In the genomic region with DNA sequence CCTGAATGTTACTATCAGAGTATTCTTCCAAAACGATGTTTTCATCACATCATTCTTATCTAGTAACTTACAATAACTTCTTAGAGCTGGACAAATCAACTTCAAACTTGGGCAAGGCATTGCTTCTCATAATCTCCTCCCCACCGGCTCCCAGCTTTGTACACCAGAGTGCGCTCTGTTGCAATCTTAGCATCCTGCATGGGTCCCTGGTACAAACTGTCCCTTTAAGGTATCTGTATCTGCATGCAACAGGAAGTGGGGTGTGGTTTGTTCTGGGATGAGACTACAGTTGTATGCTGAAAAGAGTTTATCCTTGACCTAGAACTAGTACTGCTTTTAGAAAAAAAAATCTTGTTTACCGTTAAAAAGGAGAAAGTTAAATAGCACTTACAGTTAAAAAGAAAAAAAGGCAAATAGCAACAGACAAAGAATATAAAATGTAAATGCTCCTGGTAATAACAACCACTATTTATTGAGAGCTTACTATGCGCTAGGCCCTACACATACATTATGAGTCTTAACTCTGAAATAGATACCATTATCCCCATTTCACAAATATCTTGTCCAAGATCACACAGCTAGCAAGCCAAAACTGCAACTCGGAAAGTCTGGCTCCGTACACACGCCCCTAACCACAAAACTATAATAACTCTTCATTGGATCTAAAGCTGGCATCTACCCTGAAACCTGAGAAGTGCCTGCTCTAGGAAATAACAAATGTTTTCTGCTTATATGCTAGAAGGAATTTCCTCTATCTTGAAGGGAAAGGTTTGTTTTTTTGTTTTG, we compare ENCODE assay signal across 8 cellular contexts. TPM values are rescaled to one million over a fixed set of nuclear protein-coding genes. Genes with fewer than 3 reads are reported as not detected.
A peak's percentile ranks its signal among the peaks of the same experiment; 100 is the strongest.
DNase-seq lines count a peak whose midpoint lies in the region; ATAC-seq, FAIRE-seq and TF ChIP-seq lines count a peak whose summit lies in the region.

No MANE protein-coding gene starts in this region.

- no peak overlapping the region for H3K27ac ChIP-seq in AG04450 (ENCODE audit: low read depth, low read length)
- H3K27ac ChIP-seq in esophagus (ENCODE audit: low read depth in 2 of 2, low read length in 1 of 2), result peak overlapping the region; percentile 30 to 34

- FAIRE-seq in urothelium cell line (lab: Jason Lieb, UNC), result no peak

- H3K4me3 Mint-ChIP-seq in activated CD4-positive, alpha-beta memory T cell treated with anti-CD3 and anti-CD28 coated beads, Interleukin-2, amount 10 ng/mL, durations not matched to agents 7 days and 5 days, result peak overlapping the region; percentile 49

- H3K9me3 Mint-ChIP-seq in activated CD4-positive, alpha-beta memory T cell treated with anti-CD3 and anti-CD28 coated beads, Interleukin-2, amount 10 ng/mL, durations not matched to agents 7 days and 5 days, result peaks cover 10% of the 10 kb centered on the region

- peak; percentile 40 for TF ChIP-seq CTCF in AG04450 (IDR thresholded peaks at IDR 0.05; ENCODE audit: low read depth, low read length)
- no peak for TF ChIP-seq CTCF in omental fat pad (IDR thresholded peaks at IDR 0.05)

- no peaks in the 10 kb centered on the region for H3K27me3 Mint-ChIP-seq in activated CD4-positive, alpha-beta memory T cell treated with anti-CD3 and anti-CD28 coated beads, Interleukin-2, amount 10 ng/mL, durations not matched to agents 7 days and 5 days

- no peaks in the 10 kb centered on the region for H3K4me1 ChIP-seq in esophagus (ENCODE audit: control insufficient read depth in 2 of 2, insufficient read depth in 2 of 2, low read length in 1 of 2)

- no peak overlapping the region for H3K4me3 ChIP-seq in AG04450 (ENCODE audit: low read depth, low read length)
- H3K4me3 ChIP-seq in esophagus (ENCODE audit: low read depth in 1 of 2, low read length in 2 of 2), result no peak overlapping the region

- POLR2A ChIA-PET in AG04450 (lab: Yijun Ruan, JAX), result no interaction called here
- POLR2A ChIA-PET in activated CD4-positive, alpha-beta memory T cell treated with anti-CD3 and anti-CD28 coated beads, Interleukin-2, amount 10 ng/mL, durations not matched to agents 7 days and 5 days (lab: Charles Lee), result interaction anchor here (0.7 to 3.3 kb wide), 26 partner anchors 9 to 249 kb away, joined by 3 to 41 read pairs (median 6); a partner anchor contains a TSS

- ATAC-seq in GM18520 (IDR thresholded peaks at IDR 0.05; ENCODE audit: unreplicated experiment) (peak; percentile 100), HG02981 (IDR thresholded peaks at IDR 0.05; ENCODE audit: unreplicated experiment) (peak; percentile 100), omental fat pad (ENCODE audit: low FRiP score) (peak; percentile 54)

- H3K27me3 ChIP-seq in AG04450 (ENCODE audit: control insufficient read depth, insufficient read depth, low read length) (no peaks in the 10 kb centered on the region), esophagus (ENCODE audit: control insufficient read depth in 1 of 2, insufficient read depth in 2 of 2, low read length in 2 of 2) (no peaks in the 10 kb centered on the region)

- peaks cover 41% of the 10 kb centered on the region for H3K4me1 Mint-ChIP-seq in activated CD4-positive, alpha-beta memory T cell treated with anti-CD3 and anti-CD28 coated beads, Interleukin-2, amount 10 ng/mL, durations not matched to agents 7 days and 5 days

- H3K36me3 ChIP-seq in esophagus (ENCODE audit: control insufficient read depth in 2 of 2, insufficient read depth in 2 of 2, low read length in 1 of 2), result no peaks in the 10 kb centered on the region

- CTCF ChIA-PET in AG04450 (lab: Charles Lee), result interaction anchor here (0.8 to 1.4 kb wide), 3 partner anchors 8 to 239 kb away, joined by 3 to 5 read pairs (median 4); no protein-coding TSS in a partner anchor
- CTCF ChIA-PET in activated CD4-positive, alpha-beta memory T cell treated with anti-CD3 and anti-CD28 coated beads, Interleukin-2, amount 10 ng/mL, durations not matched to agents 7 days and 5 days (lab: Charles Lee), result interaction anchor here (0.6 to 3.7 kb wide), 27 partner anchors 9 to 250 kb away, joined by 3 to 42 read pairs (median 6); a partner anchor contains a TSS

- peaks cover 9% of the 10 kb centered on the region for H3K36me3 Mint-ChIP-seq in activated CD4-positive, alpha-beta memory T cell treated with anti-CD3 and anti-CD28 coated beads, Interleukin-2, amount 10 ng/mL, durations not matched to agents 7 days and 5 days (ENCODE audit: low read depth)

- WGBS in esophagus, 2 donors, result 37 to 46% methylated on average over 8 of the region's 8 CpGs

- peak overlapping the region; percentile 95 for H3K27ac Mint-ChIP-seq in activated CD4-positive, alpha-beta memory T cell treated with anti-CD3 and anti-CD28 coated beads, Interleukin-2, amount 10 ng/mL, durations not matched to agents 7 days and 5 days

- DNase-seq in AG04450 (ENCODE audit: low read depth, low spot score), result no peak
- DNase-seq in NCI-H526 treated with DMSO at 0.1 percent for 48 hours (lab: John Stamatoyannopoulos, UW), result peak; percentile 29
- peak; percentile 87 for DNase-seq in activated CD4-positive, alpha-beta memory T cell treated with anti-CD3 and anti-CD28 coated beads, Interleukin-2, amount 10 ng/mL, durations not matched to agents 7 days and 5 days
- no peak for DNase-seq in omental fat pad (ENCODE audit: low spot score)
- peak; percentile 41 for DNase-seq in urothelium cell line (ENCODE audit: low spot score)

- H3K9me3 ChIP-seq in AG04450 (ENCODE audit: control insufficient read depth, insufficient read depth, low read length) (no peaks in the 10 kb centered on the region), esophagus (ENCODE audit: control insufficient read depth in 2 of 2, insufficient read depth in 1 of 2, low read depth in 1 of 2, low read length in 1 of 2) (no peaks in the 10 kb centered on the region)

RNA-seq across cellular contexts. Expression of a gene that starts 9.8 kb away (rescaled TPM):
- polyA plus RNA-seq in AG04450 (2011; rRNA removed), result 8.4 and 10.6 TPM in 2 replicates
- 14.1 and 17.1 TPM in 2 replicates for polyA minus RNA-seq in AG04450 (2011; rRNA and poly(A)+ RNA removed)
- total RNA-seq in activated CD4-positive, alpha-beta memory T cell treated with anti-CD3 and anti-CD28 coated beads, Interleukin-2, amount 10 ng/mL, durations not matched to agents 7 days and 5 days, result 10 to 100 TPM; 78.9 to 81.7 TPM
- polyA plus RNA-seq in esophagus, result 10 to 100 TPM; 11.2 to 15.0 TPM
- total RNA-seq in omental fat pad, result 10 to 100 TPM; 37.6 to 59.4 (median 45.2) TPM

Comparison
In these comparisons a context has a peak if more than half of its experiments do, and no peak if none do; other contexts are left out.
1. DNase-seq: peak in NCI-H526 treated with DMSO at 0.1 percent for 48 hours (single experiment), activated CD4-positive, alpha-beta memory T cell treated with anti-CD3 and anti-CD28 coated beads, Interleukin-2, amount 10 ng/mL, durations not matched to agents 7 days and 5 days (single experiment) and urothelium cell line (single experiment); none in AG04450 (single experiment) and omental fat pad (single experiment).
2. Peak in every context shown above with its lines, with median percentiles within 50 percentile points of each other: ATAC-seq.